Comparison of ENCODE assay signal across 24 cellular contexts in the genomic region with DNA sequence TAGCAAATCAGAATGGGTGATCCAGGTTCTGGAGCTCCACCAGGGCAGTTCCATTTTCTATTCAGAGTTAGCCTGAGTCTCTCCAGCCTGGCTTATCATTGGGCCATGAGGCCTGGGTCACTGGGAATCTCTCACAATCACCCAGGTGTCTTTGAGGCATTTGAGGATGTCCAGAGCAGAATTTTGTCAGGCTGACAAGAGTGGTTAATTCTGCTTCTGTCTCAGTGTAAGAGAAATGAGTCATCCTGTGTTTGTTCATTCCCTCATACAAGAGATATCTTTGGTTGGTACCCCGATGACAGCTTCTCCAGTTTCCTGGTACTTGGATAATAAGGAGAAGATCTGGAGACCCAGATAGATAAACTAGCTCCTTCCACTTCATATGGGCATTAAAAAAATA. TPM values are rescaled to one million over a fixed set of nuclear protein-coding genes. Genes with fewer than 3 reads are reported as not detected.
DNase-seq lines count a peak whose midpoint lies in the region; FAIRE-seq and TF ChIP-seq lines count a peak whose summit lies in the region.
"Had no signal": no experiment of that assay in that cellular context is flagged by ENCODE, and none has a peak within 500 bp of the region (broad histone marks: within the 10 kb centered on the region; RNA-seq: fewer than 3 reads in every experiment).

No MANE protein-coding gene starts in this region.

- H3K36me3 ChIP-seq in astrocyte (ENCODE audit: insufficient read depth, low read length) (peaks cover 9% of the 10 kb centered on the region), smooth muscle cell (ENCODE audit: low read depth) (peaks cover 14% of the 10 kb centered on the region)
- H3K36me3 ChIP-seq: thyroid gland had no signal

- H3K27ac ChIP-seq in astrocyte (ENCODE audit: low read depth, low read length) (peak overlapping the region; percentile 31), smooth muscle cell (ENCODE audit: low read depth) (peak overlapping the region; percentile 16)
- H3K27ac ChIP-seq: 22Rv1, heart left ventricle, neural progenitor cell, thyroid gland, VCaP had no signal

- H3K36me3 Mint-ChIP-seq in astrocyte (ENCODE audit: low read depth, unreplicated experiment): peaks cover 24% of the 10 kb centered on the region
- H3K36me3 Mint-ChIP-seq in CD14-positive monocyte: peaks cover 47 to 68% of the 10 kb centered on the region in 2 donors

- no peak for TF ChIP-seq CTCF in astrocyte (IDR thresholded peaks at IDR 0.05; ENCODE audit: insufficient read depth, low read depth, low read length)
- TF ChIP-seq CTCF in smooth muscle cell (IDR thresholded peaks at IDR 0.05; ENCODE audit: borderline replicate concordance, insufficient read depth, poor library complexity, severe bottlenecking): no peak
- no peak for TF ChIP-seq CTCF in CD14-positive monocyte (IDR thresholded peaks at IDR 0.05)

- H3K79me2 ChIP-seq in astrocyte (ENCODE audit: insufficient read depth, low read length) (peaks cover 84% of the 10 kb centered on the region), smooth muscle cell (ENCODE audit: low read depth) (peaks cover 91% of the 10 kb centered on the region)

- H3K27me3 ChIP-seq in astrocyte (ENCODE audit: insufficient read depth, low read length) (no peaks in the 10 kb centered on the region), smooth muscle cell (ENCODE audit: low read depth) (no peaks in the 10 kb centered on the region)
- H3K27me3 ChIP-seq: heart left ventricle, neural progenitor cell, thyroid gland had no signal

- H3K9me3 Mint-ChIP-seq in astrocyte (ENCODE audit: unreplicated experiment) (peaks cover 11% of the 10 kb centered on the region), CD14-positive monocyte (peaks cover 22 to 89% (median 75%) of the 10 kb centered on the region in 7 donors)
- H3K9me3 Mint-ChIP-seq: stimulated activated naive CD8-positive, alpha-beta T cell treated with anti-CD3 and anti-CD28 coated beads, Interleukin-15, Interleukin-2, amounts not matched to agents 100 ng/mL and 50 ng/mL, for 24 hours had no signal

- H3K4me3 ChIP-seq in astrocyte (ENCODE audit: insufficient read depth, low read depth, low read length): no peak overlapping the region
- no peak overlapping the region for H3K4me3 ChIP-seq in smooth muscle cell
- H3K4me3 ChIP-seq: heart left ventricle, neural progenitor cell, thyroid gland had no signal

- H3K27me3 Mint-ChIP-seq in astrocyte (ENCODE audit: low read depth, unreplicated experiment) (no peaks in the 10 kb centered on the region), CD14-positive monocyte (ENCODE audit: low read depth in 3 of 3) (no peaks in the 10 kb centered on the region)
- H3K27me3 Mint-ChIP-seq: activated CD4-positive, alpha-beta T cell treated with anti-CD3 and anti-CD28 coated beads, Interleukin-2, amount 10 ng/mL, durations not matched to agents 7 days and 5 days; CD4-positive, alpha-beta memory T cell; stimulated activated naive CD8-positive, alpha-beta T cell treated with anti-CD3 and anti-CD28 coated beads, Interleukin-15, Interleukin-2, amounts not matched to agents 100 ng/mL and 50 ng/mL, for 24 hours had no signal

- no peak overlapping the region for H3K4me3 Mint-ChIP-seq in astrocyte (ENCODE audit: unreplicated experiment)
- no peak overlapping the region for H3K4me3 Mint-ChIP-seq in CD14-positive monocyte
- H3K4me3 Mint-ChIP-seq: activated CD4-positive, alpha-beta T cell treated with anti-CD3 and anti-CD28 coated beads, Interleukin-2, amount 10 ng/mL, durations not matched to agents 7 days and 5 days; CD4-positive, alpha-beta memory T cell; neural progenitor cell; stimulated activated naive CD8-positive, alpha-beta T cell treated with anti-CD3 and anti-CD28 coated beads, Interleukin-15, Interleukin-2, amounts not matched to agents 100 ng/mL and 50 ng/mL, for 24 hours had no signal

- intact Hi-C loops in CD14-positive monocyte (cut with micrococcal nuclease): no loop called here

- peak; percentile 36 for DNase-seq in DMS53 (lab: John Stamatoyannopoulos, UW)
- no peak for DNase-seq in DMS53 treated with DMSO at 0.1 percent for 48 hours (lab: John Stamatoyannopoulos, UW; ENCODE audit: unreplicated experiment)
- peak; percentile 61 for DNase-seq in astrocyte (ENCODE audit: low read depth)
- peak; percentile 83 for DNase-seq in iris pigment epithelial cell (ENCODE audit: low read depth)
- DNase-seq in smooth muscle cell (lab: John Stamatoyannopoulos, UW; ENCODE audit: unreplicated experiment): no peak
- no peak for DNase-seq in CD14-positive monocyte (ENCODE audit: low spot score)
- DNase-seq in NCI-H1092 (lab: John Stamatoyannopoulos, UW): no peak
- no peak for DNase-seq in NCI-H2196 treated with DMSO at 0.1 percent for 48 hours (lab: John Stamatoyannopoulos, UW; ENCODE audit: unreplicated experiment)
- DNase-seq: activated CD4-positive, alpha-beta T cell treated with anti-CD3 and anti-CD28 coated beads, Interleukin-2, amount 10 ng/mL, durations not matched to agents 7 days and 5 days; CD4-positive, alpha-beta memory T cell; dermis blood vessel endothelial cell; heart left ventricle; MM.1S; NCI-H2171; NCI-H526 treated with DMSO at 0.1 percent for 48 hours; stimulated activated CD4-positive, alpha-beta T cell treated with anti-CD3 and anti-CD28 coated beads, Interleukin-12 subunit alpha, Interleukin-12 subunit beta, amount 100 ng/mL, for 4 hours; stimulated activated CD4-positive, alpha-beta T cell treated with anti-CD3 and anti-CD28 coated beads, Interleukin-4, amount 100 ng/mL, for 4 hours; T-helper 2 cell; thyroid gland had no signal

- H3K9ac ChIP-seq in astrocyte (ENCODE audit: low read length) (no peak overlapping the region), smooth muscle cell (ENCODE audit: low read depth) (no peak overlapping the region)
- H3K9ac ChIP-seq: neural progenitor cell had no signal

- no peak overlapping the region for H2AFZ ChIP-seq in astrocyte (ENCODE audit: low read depth, low read length)
- no peak overlapping the region for H2AFZ ChIP-seq in smooth muscle cell (ENCODE audit: low read depth)
- H2AFZ ChIP-seq: neural progenitor cell had no signal

- no peaks in the 10 kb centered on the region for H3K4me1 ChIP-seq in astrocyte (ENCODE audit: insufficient read depth, low read length)
- no peaks in the 10 kb centered on the region for H3K4me1 ChIP-seq in smooth muscle cell (ENCODE audit: low read depth)
- H3K4me1 ChIP-seq: heart left ventricle, neural progenitor cell had no signal

- H3K27ac Mint-ChIP-seq in astrocyte (ENCODE audit: unreplicated experiment) (no peak overlapping the region), CD14-positive monocyte (no peak overlapping the region)
- H3K27ac Mint-ChIP-seq: activated CD4-positive, alpha-beta T cell treated with anti-CD3 and anti-CD28 coated beads, Interleukin-2, amount 10 ng/mL, durations not matched to agents 7 days and 5 days; CD4-positive, alpha-beta memory T cell; neural progenitor cell; stimulated activated naive CD8-positive, alpha-beta T cell treated with anti-CD3 and anti-CD28 coated beads, Interleukin-15, Interleukin-2, amounts not matched to agents 100 ng/mL and 50 ng/mL, for 24 hours had no signal

- FAIRE-seq in astrocyte (lab: Jason Lieb, UNC): no peak
- FAIRE-seq: RCC 7860 had no signal

- H3K4me1 Mint-ChIP-seq in astrocyte (ENCODE audit: low read depth, unreplicated experiment): peaks cover 11% of the 10 kb centered on the region
- H3K4me1 Mint-ChIP-seq in CD14-positive monocyte: no peaks in the 10 kb centered on the region
- H3K4me1 Mint-ChIP-seq: neural progenitor cell had no signal

- no peaks in the 10 kb centered on the region for H3K9me3 ChIP-seq in astrocyte (ENCODE audit: insufficient read depth, low read depth, low read length)
- no peaks in the 10 kb centered on the region for H3K9me3 ChIP-seq in smooth muscle cell (replicated peaks; ENCODE audit: low read depth)
- H3K9me3 ChIP-seq: thyroid gland had no signal

- 0% methylated on average over 1 of the region's 1 CpG for WGBS in smooth muscle cell (ENCODE audit: low lambda C conversion rate)

- H4K20me1 ChIP-seq in astrocyte (ENCODE audit: insufficient read depth, low read length): peaks cover 18% of the 10 kb centered on the region
- H4K20me1 ChIP-seq in smooth muscle cell (ENCODE audit: low read depth): peaks cover 54% of the 10 kb centered on the region

- H3K4me2 ChIP-seq in astrocyte (ENCODE audit: low read length) (no peak overlapping the region), smooth muscle cell (no peak overlapping the region)
- H3K4me2 ChIP-seq: neural progenitor cell had no signal

- H3F3A ChIP-seq in smooth muscle cell (ENCODE audit: low read depth): no peaks in the 10 kb centered on the region

RNA-seq across cellular contexts. Expression of a gene that starts 10.4 kb away (rescaled TPM):
- total RNA-seq in astrocyte (12.8 and 15.8 TPM in 2 replicates), smooth muscle cell (36.7 and 41.6 TPM in 2 replicates)
- polyA plus RNA-seq in smooth muscle cell (18.3 and 23.0 TPM in 2 replicates), CD14-positive monocyte (1 to 10 TPM; 2.4 to 4.6 TPM)

RNA-seq across cellular contexts. Expression of a gene that starts 45.5 kb away (rescaled TPM):
- total RNA-seq in astrocyte (7.6 and 11.1 TPM in 2 replicates), smooth muscle cell (11.7 and 17.1 TPM in 2 replicates)
- polyA plus RNA-seq in smooth muscle cell (3.2 and 7.9 TPM in 2 replicates), CD14-positive monocyte (1 to 10 TPM in 1 of 2 donors, under 1 TPM in 1; 0.45 to 1.5 TPM)

Comparison
In these comparisons a context has a peak if more than half of its experiments do, and no peak if none do; other contexts are left out.
1. DNase-seq: peak in DMS53 (single experiment), astrocyte (single experiment) and iris pigment epithelial cell (single experiment); none in DMS53 treated with DMSO at 0.1 percent for 48 hours (single experiment), smooth muscle cell (single experiment), CD14-positive monocyte (single experiment), NCI-H1092 (single experiment) and NCI-H2196 treated with DMSO at 0.1 percent for 48 hours (single experiment).